Comparison of ENCODE assay signal across 11 cellular contexts in the genomic region with DNA sequence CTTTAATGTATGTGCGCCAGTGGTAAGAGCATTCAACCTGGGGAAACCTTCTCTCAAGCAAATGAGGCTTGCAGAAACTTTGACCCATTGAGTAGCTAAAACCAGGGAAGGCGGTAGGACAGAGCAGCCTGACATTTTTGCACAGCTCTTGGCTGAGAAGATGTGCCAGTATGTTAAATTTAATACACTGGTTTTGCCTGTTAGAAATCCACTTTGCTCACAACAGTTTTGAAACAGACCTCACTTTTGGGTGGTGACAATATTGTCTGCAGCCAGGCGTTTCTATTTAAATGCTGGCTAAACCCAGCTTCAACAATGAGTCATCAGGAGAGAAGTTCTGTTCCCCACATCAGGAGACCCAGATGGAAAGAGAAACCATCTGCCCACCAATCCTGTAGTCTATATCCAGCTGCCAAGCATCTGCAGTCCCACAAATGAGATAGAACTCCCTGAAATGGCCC. TPM values are rescaled to one million over a fixed set of nuclear protein-coding genes. Genes with fewer than 3 reads are reported as not detected.
DNase-seq lines count a peak whose midpoint lies in the region; ATAC-seq and TF ChIP-seq lines count a peak whose summit lies in the region.
"Had no signal": no experiment of that assay in that cellular context is flagged by ENCODE, and none has a peak within 500 bp of the region (broad histone marks: within the 10 kb centered on the region; RNA-seq: fewer than 3 reads in every experiment).

No MANE protein-coding gene starts in this region.

- H3K4me1 ChIP-seq in H9 (ENCODE audit: insufficient read depth, low read length) (peaks cover 9% of the 10 kb centered on the region; the same call in 1 of the 2 replicates), adipocyte (ENCODE audit: control insufficient read depth, insufficient read depth, low read length) (peaks cover 11% of the 10 kb centered on the region), right cardiac atrium (ENCODE audit: control insufficient read depth, insufficient read depth, low read length) (no peaks in the 10 kb centered on the region), thoracic aorta (ENCODE audit: control insufficient read depth in 1 of 2, low read depth in 2 of 2) (peaks cover 3 to 32% of the 10 kb centered on the region in 2 donors), PC-3 (ENCODE audit: insufficient read depth, low read length) (no peaks in the 10 kb centered on the region)

- no peak overlapping the region for H3K56ac ChIP-seq in H9 (ENCODE audit: insufficient read length, low read depth, low read length)

- intact Hi-C loops in right cardiac atrium (cut with DNase I) (no loop called here), PC-3 (cut with micrococcal nuclease) (no loop called here)

- peaks cover 45 to 51% of the 10 kb centered on the region in 2 experiments for H3K4me1 Mint-ChIP-seq in H9
- H3K4me1 Mint-ChIP-seq: activated CD4-positive, alpha-beta T cell treated with anti-CD3 and anti-CD28 coated beads for 36 hours had no signal

- H3K4me3 Mint-ChIP-seq in H9, result peak overlapping the region; percentile 4 to 53; a peak in 2 of 5 replicates
- H3K4me3 Mint-ChIP-seq: activated CD4-positive, alpha-beta T cell treated with anti-CD3 and anti-CD28 coated beads for 36 hours had no signal

- H3K9me3 ChIP-seq in H9 (ENCODE audit: control insufficient read depth, low read depth, low read length), result peaks cover 7% of the 10 kb centered on the region
- peaks cover 10% of the 10 kb centered on the region for H3K9me3 ChIP-seq in adipocyte (ENCODE audit: control insufficient read depth, low read length)
- H3K9me3 ChIP-seq in right cardiac atrium (ENCODE audit: control insufficient read depth, low read length), result no peaks in the 10 kb centered on the region
- H3K9me3 ChIP-seq in thoracic aorta, result peaks cover 9% of the 10 kb centered on the region
- H3K9me3 ChIP-seq in PC-3 (ENCODE audit: low read length), result no peaks in the 10 kb centered on the region

- peak overlapping the region; percentile 37 for H3K18ac ChIP-seq in H9 (ENCODE audit: insufficient read length, low read depth, low read length)

- H3K36me3 Mint-ChIP-seq in H9 (ENCODE audit: insufficient read depth in 1 of 3, low read depth in 3 of 3), result peaks cover 17 to 49% (median 30%) of the 10 kb centered on the region in 3 experiments

- no peak overlapping the region for H3K9ac ChIP-seq in H9 (ENCODE audit: extremely low read depth, insufficient read length, low read length)
- H3K9ac ChIP-seq in adipocyte (ENCODE audit: low read length), result no peak overlapping the region
- no peak overlapping the region for H3K9ac ChIP-seq in PC-3 (ENCODE audit: low read length)

- no peak overlapping the region for H2BK15ac ChIP-seq in H9 (ENCODE audit: low read depth, low read length)

- H3K9me2 ChIP-seq in PC-3 (replicated peaks; ENCODE audit: low read length), result no peaks in the 10 kb centered on the region

- no CpG with 5 or more reads among the region's 3 CpGs for WGBS in H9 (ENCODE audit: extremely low coverage, insufficient read length, low lambda C conversion rate)
- 42% methylated on average over 3 of the region's 3 CpGs for WGBS in right cardiac atrium

- TF ChIP-seq CTCF in H9 (conservative IDR thresholded peaks at IDR 0.05), result no peak
- TF ChIP-seq CTCF in thoracic aorta (IDR thresholded peaks at IDR 0.05), result no peak
- no peak for TF ChIP-seq CTCF in PC-3 (conservative IDR thresholded peaks at IDR 0.05; ENCODE audit: low read depth, low read length)

- H3K79me1 ChIP-seq in H9 (ENCODE audit: insufficient read depth, low read depth, low read length, poor library complexity, severe bottlenecking), result no peaks in the 10 kb centered on the region

- H3K9me3 Mint-ChIP-seq in H9, result peaks cover 41 to 44% of the 10 kb centered on the region in 2 experiments

- H3K27ac ChIP-seq in H9 (ENCODE audit: insufficient read length, low read depth, low read length) (peak overlapping the region; percentile 88), right cardiac atrium (ENCODE audit: low read length) (peak overlapping the region; percentile 23), thoracic aorta (peak overlapping the region; percentile 76 to 85), PC-3 (ENCODE audit: low read length) (no peak overlapping the region)

- H3T11ph ChIP-seq in H9 (ENCODE audit: low read length), result peak overlapping the region; percentile 37

- H3K4ac ChIP-seq in H9 (ENCODE audit: low read depth, low read length), result no peak overlapping the region; the same call in 1 of the 2 replicates

- peak overlapping the region; percentile 49 for H2BK20ac ChIP-seq in H9 (ENCODE audit: low read depth, low read length, poor library complexity, severe bottlenecking)

- H2AK5ac ChIP-seq in H9 (ENCODE audit: insufficient read length, low read length), result no peak overlapping the region

- H4K91ac ChIP-seq in H9 (ENCODE audit: insufficient read length, low read depth, low read length), result no peak overlapping the region

- ATAC-seq in right cardiac atrium, result peak; percentile 70 to 73
- peak; percentile 67 for ATAC-seq in thoracic aorta (ENCODE audit: insufficient number of reproducible peaks, low FRiP score, low read depth)
- ATAC-seq in HG02885 (IDR thresholded peaks at IDR 0.05; ENCODE audit: poor library complexity, unreplicated experiment), result no peak
- no peak for ATAC-seq in PC-3
- ATAC-seq in HG03342 (IDR thresholded peaks at IDR 0.05; ENCODE audit: unreplicated experiment), result no peak
- ATAC-seq: activated CD4-positive, alpha-beta T cell treated with anti-CD3 and anti-CD28 coated beads for 36 hours had no signal

- H3K4me3 ChIP-seq in adipocyte (ENCODE audit: low read length) (peak overlapping the region; percentile 55), right cardiac atrium (ENCODE audit: low read length) (no peak overlapping the region), thoracic aorta (peak overlapping the region; percentile 32), PC-3 (ENCODE audit: low read length) (no peak overlapping the region)

- no peak overlapping the region for H3K23ac ChIP-seq in H9 (ENCODE audit: insufficient read length, low read depth, low read length)

- POLR2A ChIA-PET in PC-3 (lab: Charles Lee; ENCODE audit: unreplicated experiment), result no interaction called here

- CTCF ChIA-PET in PC-3 (lab: Charles Lee), result no interaction called here

- H2BK120ac ChIP-seq in H9 (ENCODE audit: low read depth, low read length, poor library complexity, severe bottlenecking), result peak overlapping the region; percentile 14

- H3K4me2 ChIP-seq in H9 (ENCODE audit: insufficient read depth, insufficient read length, low read length), result no peak overlapping the region
- H3K4me2 ChIP-seq in PC-3 (ENCODE audit: low read length), result no peak overlapping the region

- H4K20me1 ChIP-seq in H9 (ENCODE audit: control insufficient read depth, insufficient read depth, insufficient read length) (no peaks in the 10 kb centered on the region), PC-3 (ENCODE audit: low read length) (no peaks in the 10 kb centered on the region)

- no peak overlapping the region for H4K5ac ChIP-seq in H9 (ENCODE audit: insufficient read length, low read depth, low read length)

- H2BK12ac ChIP-seq in H9 (ENCODE audit: insufficient read length, low read depth, low read length), result no peak overlapping the region

- H3F3A ChIP-seq in PC-3 (ENCODE audit: low read length, unreplicated experiment), result no peaks in the 10 kb centered on the region

- no TSS peak for BruUV-seq in PC-3 (replicated peaks; lab: Mats Ljungman, UMichigan)

- H2AFZ ChIP-seq in H9 (ENCODE audit: low read length), result no peak overlapping the region
- H2AFZ ChIP-seq in PC-3 (ENCODE audit: low read length), result no peak overlapping the region

- H3K23me2 ChIP-seq in H9 (ENCODE audit: insufficient read length, low read depth, low read length, poor library complexity, severe bottlenecking), result no peaks in the 10 kb centered on the region

- H4K8ac ChIP-seq in H9 (replicated peaks; ENCODE audit: insufficient read length, low read depth, low read length), result no peak overlapping the region

- H3K27me3 Mint-ChIP-seq in H9 (ENCODE audit: low read depth), result no peaks in the 10 kb centered on the region; the same call in 1 of the 2 replicates

- H3K27me3 ChIP-seq in H9 (ENCODE audit: insufficient read depth, low read length) (no peaks in the 10 kb centered on the region), adipocyte (replicated peaks; ENCODE audit: control insufficient read depth, insufficient read depth, low read length) (no peaks in the 10 kb centered on the region), right cardiac atrium (ENCODE audit: control insufficient read depth, insufficient read depth) (no peaks in the 10 kb centered on the region), thoracic aorta (replicated peaks; ENCODE audit: insufficient read depth) (no peaks in the 10 kb centered on the region), PC-3 (ENCODE audit: low read length) (no peaks in the 10 kb centered on the region)

- H2BK5ac ChIP-seq in H9 (ENCODE audit: insufficient read length, low read length), result no peak overlapping the region

- no peaks in the 10 kb centered on the region for H3K36me3 ChIP-seq in adipocyte (ENCODE audit: control insufficient read depth, insufficient read depth, low read length, severe bottlenecking)
- H3K36me3 ChIP-seq in thoracic aorta, result no peaks in the 10 kb centered on the region
- H3K36me3 ChIP-seq in PC-3 (ENCODE audit: low read depth, low read length), result no peaks in the 10 kb centered on the region

- peak overlapping the region; percentile 79 to 96 (median 93); a peak in 6 of 7 replicates for H3K27ac Mint-ChIP-seq in H9
- H3K27ac Mint-ChIP-seq: activated CD4-positive, alpha-beta T cell treated with anti-CD3 and anti-CD28 coated beads for 36 hours had no signal

- DNase-seq in H9 (peak; percentile 52), adipocyte (ENCODE audit: low read depth) (no peak), right cardiac atrium (no peak), thoracic aorta (ENCODE audit: low spot score) (no peak), DMS79 treated with DMSO at 0.1 percent for 48 hours (lab: John Stamatoyannopoulos, UW) (no peak), PC-3 (no peak)
- DNase-seq: activated CD4-positive, alpha-beta T cell treated with anti-CD3 and anti-CD28 coated beads for 36 hours; erythroblast had no signal

- no peaks in the 10 kb centered on the region for H3K79me2 ChIP-seq in H9 (ENCODE audit: insufficient read depth, low read length)
- no peaks in the 10 kb centered on the region for H3K79me2 ChIP-seq in PC-3 (ENCODE audit: low read length)

- H3K14ac ChIP-seq in H9 (ENCODE audit: insufficient read depth, low read length), result no peak overlapping the region

RNA-seq across cellular contexts. Expression of a gene that starts 29.2 kb away (rescaled TPM):
- total RNA-seq in H9 (2021), result not detected in 2 replicates
- not detected for total RNA-seq in right cardiac atrium
- polyA plus RNA-seq in right cardiac atrium, result 0.16 TPM
- not detected for total RNA-seq in thoracic aorta
- total RNA-seq in PC-3 (2014; rRNA removed), result not detected in 2 replicates
- total RNA-seq: activated CD4-positive, alpha-beta T cell treated with anti-CD3 and anti-CD28 coated beads for 36 hours; subcutaneous adipose tissue had no signal

Comparison
In these comparisons a context has a peak if more than half of its experiments do, and no peak if none do; other contexts are left out.
1. H3K4me3 ChIP-seq: peak in adipocyte (single experiment) and thoracic aorta (single experiment); none in right cardiac atrium (single experiment) and PC-3 (single experiment).
2. ATAC-seq: peak in right cardiac atrium (2 of 2) and thoracic aorta (single experiment); none in HG02885 (single experiment), PC-3 (single experiment) and HG03342 (single experiment).